18 cellular contexts compared by ENCODE assay signal in the genomic region with DNA sequence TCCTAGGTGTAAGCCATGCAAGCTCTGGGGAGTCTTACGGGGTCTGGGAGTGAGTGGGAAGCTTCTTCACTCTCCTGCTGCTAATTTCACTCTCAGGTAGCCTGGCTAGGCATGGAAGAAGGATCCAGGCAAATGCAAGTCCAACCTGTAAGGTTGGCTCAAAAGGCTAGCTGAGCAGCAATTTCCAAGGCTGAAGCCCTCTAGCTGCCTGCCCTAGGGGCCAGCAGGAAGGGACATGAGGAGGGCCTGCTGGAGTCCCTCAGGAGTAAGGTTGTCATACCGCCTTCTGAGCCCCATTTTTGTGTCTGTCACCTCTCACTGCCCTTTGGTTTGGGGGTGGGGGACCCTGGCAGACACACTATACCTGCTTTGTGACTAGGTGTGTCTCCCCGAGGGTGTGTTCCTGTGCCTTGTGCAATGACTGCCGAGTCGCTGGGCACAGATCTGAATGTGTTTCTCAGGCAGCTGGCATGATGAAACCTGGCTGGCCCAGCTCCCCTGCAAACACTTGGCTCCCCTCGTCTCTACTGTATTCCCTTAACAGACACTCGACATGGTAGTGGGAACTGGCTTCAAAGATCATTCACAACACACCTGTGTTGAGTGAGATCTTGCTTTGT.
DNase-seq lines count a peak whose midpoint lies in the region; TF ChIP-seq lines count a peak whose summit lies in the region.
"Had no signal": no experiment of that assay in that cellular context is flagged by ENCODE, and none has a peak within 500 bp of the region (broad histone marks: within the 10 kb centered on the region; RNA-seq: fewer than 3 reads in every experiment).

No MANE protein-coding gene starts in this region.

- H3K9me3 ChIP-seq in neural progenitor cell (ENCODE audit: low read depth) (no peaks in the 10 kb centered on the region), mesenchymal stem cell (ENCODE audit: control insufficient read depth, low read length) (no peaks in the 10 kb centered on the region)

- no peak overlapping the region for H2BK5ac ChIP-seq in mesenchymal stem cell (ENCODE audit: low read depth, low read length, poor library complexity, severe bottlenecking)

- no peak overlapping the region for H3K23ac ChIP-seq in mesenchymal stem cell (ENCODE audit: low read length in 2 of 2)

- H3K14ac ChIP-seq in mesenchymal stem cell (ENCODE audit: low read length in 2 of 2), result no peak overlapping the region

- no peak overlapping the region for H3K4me2 ChIP-seq in neural progenitor cell
- H3K4me2 ChIP-seq in mesenchymal stem cell (ENCODE audit: low read length, poor library complexity, severe bottlenecking), result no peak overlapping the region

- CTCF ChIA-PET in activated naive CD4-positive, alpha-beta T cell treated with anti-CD3 and anti-CD28 coated beads, Interleukin-2, amount 10 ng/mL, durations not matched to agents 7 days and 5 days (lab: Charles Lee), result no interaction called here

- no peaks in the 10 kb centered on the region for H3K9me3 Mint-ChIP-seq in neural progenitor cell
- peaks cover 2% of the 10 kb centered on the region for H3K9me3 Mint-ChIP-seq in activated naive CD4-positive, alpha-beta T cell treated with anti-CD3 and anti-CD28 coated beads, Interleukin-2, amount 10 ng/mL, durations not matched to agents 7 days and 5 days
- H3K9me3 Mint-ChIP-seq: activated naive CD8-positive, alpha-beta T cell treated with anti-CD3 and anti-CD28 coated beads for 36 hours; immature natural killer cell had no signal

- H3K27me3 ChIP-seq in neural progenitor cell, result no peaks in the 10 kb centered on the region
- H3K27me3 ChIP-seq in mesenchymal stem cell (ENCODE audit: control insufficient read depth in 1 of 2, insufficient read depth in 1 of 2, low read length in 2 of 2), result peaks cover 7 to 9% of the 10 kb centered on the region in 2 experiments

- DNase-seq in DMS53 (lab: John Stamatoyannopoulos, UW), result peak; percentile 56
- peak; percentile 69 for DNase-seq in NCI-H2029 treated with DMSO at 0.1 percent for 48 hours (lab: John Stamatoyannopoulos, UW)
- DNase-seq in epithelial cell of esophagus (ENCODE audit: low read depth), result peak; percentile 80
- DNase-seq in neural progenitor cell (ENCODE audit: low spot score), result no peak
- no peak for DNase-seq in cortex of kidney (lab: John Stamatoyannopoulos, UW)
- DNase-seq in mesenchymal stem cell, result no peak
- DNase-seq in activated naive CD4-positive, alpha-beta T cell treated with anti-CD3 and anti-CD28 coated beads, Interleukin-2, amount 10 ng/mL, durations not matched to agents 7 days and 5 days, result no peak
- DNase-seq: activated naive CD8-positive, alpha-beta T cell treated with anti-CD3 and anti-CD28 coated beads for 36 hours; DMS79; GM23248; immature natural killer cell; naive B cell; NCI-H187; NCI-H524 treated with DMSO at 0.1 percent for 48 hours had no signal

- peaks cover 1% of the 10 kb centered on the region for H3K4me1 Mint-ChIP-seq in neural progenitor cell
- no peaks in the 10 kb centered on the region for H3K4me1 Mint-ChIP-seq in activated naive CD4-positive, alpha-beta T cell treated with anti-CD3 and anti-CD28 coated beads, Interleukin-2, amount 10 ng/mL, durations not matched to agents 7 days and 5 days
- H3K4me1 Mint-ChIP-seq: activated naive CD8-positive, alpha-beta T cell treated with anti-CD3 and anti-CD28 coated beads for 36 hours; CD14-positive monocyte; immature natural killer cell; naive B cell had no signal

- H3K27ac ChIP-seq in neural progenitor cell (no peak overlapping the region), mesenchymal stem cell (ENCODE audit: low read length, poor library complexity, severe bottlenecking) (no peak overlapping the region)
- H3K27ac ChIP-seq: GM23248 had no signal

- no peak overlapping the region for H2BK15ac ChIP-seq in mesenchymal stem cell (ENCODE audit: low read depth, poor library complexity, severe bottlenecking)

- H3K9ac ChIP-seq in neural progenitor cell (no peak overlapping the region), mesenchymal stem cell (ENCODE audit: low read length) (no peak overlapping the region)
- H3K9ac ChIP-seq: GM23248 had no signal

- no peak overlapping the region for H3K27ac Mint-ChIP-seq in neural progenitor cell
- no peak overlapping the region for H3K27ac Mint-ChIP-seq in activated naive CD4-positive, alpha-beta T cell treated with anti-CD3 and anti-CD28 coated beads, Interleukin-2, amount 10 ng/mL, durations not matched to agents 7 days and 5 days
- H3K27ac Mint-ChIP-seq: activated naive CD8-positive, alpha-beta T cell treated with anti-CD3 and anti-CD28 coated beads for 36 hours; CD14-positive monocyte; immature natural killer cell; naive B cell had no signal

- H4K91ac ChIP-seq in mesenchymal stem cell (ENCODE audit: low read length), result no peak overlapping the region

- H4K20me1 ChIP-seq in neural progenitor cell (ENCODE audit: low read depth), result no peaks in the 10 kb centered on the region

- no peaks in the 10 kb centered on the region for H3K27me3 Mint-ChIP-seq in neural progenitor cell (ENCODE audit: insufficient read depth, low read depth)
- H3K27me3 Mint-ChIP-seq in activated naive CD4-positive, alpha-beta T cell treated with anti-CD3 and anti-CD28 coated beads, Interleukin-2, amount 10 ng/mL, durations not matched to agents 7 days and 5 days, result peaks cover 8% of the 10 kb centered on the region
- H3K27me3 Mint-ChIP-seq: activated naive CD8-positive, alpha-beta T cell treated with anti-CD3 and anti-CD28 coated beads for 36 hours had no signal

- no peak overlapping the region for H3K4me3 ChIP-seq in epithelial cell of esophagus (ENCODE audit: low read length)
- H3K4me3 ChIP-seq in neural progenitor cell, result no peak overlapping the region
- H3K4me3 ChIP-seq in mesenchymal stem cell (ENCODE audit: insufficient read depth in 1 of 2, low read depth in 1 of 2, low read length in 2 of 2), result no peak overlapping the region
- H3K4me3 ChIP-seq: GM12878, GM23248, K562, lung had no signal

- no peaks in the 10 kb centered on the region for H3K4me1 ChIP-seq in neural progenitor cell
- H3K4me1 ChIP-seq in mesenchymal stem cell (ENCODE audit: control insufficient read depth, insufficient read depth, low read depth, low read length), result no peaks in the 10 kb centered on the region

- no peak overlapping the region for H3K4me3 Mint-ChIP-seq in neural progenitor cell
- no peak overlapping the region for H3K4me3 Mint-ChIP-seq in activated naive CD4-positive, alpha-beta T cell treated with anti-CD3 and anti-CD28 coated beads, Interleukin-2, amount 10 ng/mL, durations not matched to agents 7 days and 5 days
- H3K4me3 Mint-ChIP-seq: activated naive CD8-positive, alpha-beta T cell treated with anti-CD3 and anti-CD28 coated beads for 36 hours; CD14-positive monocyte; immature natural killer cell; naive B cell had no signal

- 74% methylated on average over 7 of the region's 7 CpGs for WGBS in mesenchymal stem cell

- H3K4ac ChIP-seq in mesenchymal stem cell (ENCODE audit: low read depth in 1 of 2, low read length in 2 of 2), result no peak overlapping the region

- H4K8ac ChIP-seq in mesenchymal stem cell (ENCODE audit: low read length), result no peak overlapping the region

- H2AFZ ChIP-seq in neural progenitor cell (replicated peaks) (peak overlapping the region; percentile 42), mesenchymal stem cell (ENCODE audit: low read depth, low read length) (no peak overlapping the region)
- H2AFZ ChIP-seq: GM23248 had no signal

- no peak overlapping the region for H2BK12ac ChIP-seq in mesenchymal stem cell (ENCODE audit: low read length in 2 of 2)

- no peak overlapping the region for H3K18ac ChIP-seq in mesenchymal stem cell (ENCODE audit: low read depth in 1 of 2, low read length in 2 of 2)

- no peaks in the 10 kb centered on the region for H3K79me1 ChIP-seq in mesenchymal stem cell (replicated peaks; ENCODE audit: low read length, poor library complexity, severe bottlenecking)

- TF ChIP-seq CTCF in epithelial cell of esophagus (IDR thresholded peaks at IDR 0.05; ENCODE audit: insufficient read depth, low read depth, low read length, missing control alignments), result no peak
- TF ChIP-seq CTCF in neural progenitor cell (IDR thresholded peaks at IDR 0.05), result no peak

- no peaks in the 10 kb centered on the region for H3F3A ChIP-seq in neural progenitor cell (ENCODE audit: low read depth)

- no peaks in the 10 kb centered on the region for H3K36me3 Mint-ChIP-seq in neural progenitor cell
- H3K36me3 Mint-ChIP-seq in activated naive CD4-positive, alpha-beta T cell treated with anti-CD3 and anti-CD28 coated beads, Interleukin-2, amount 10 ng/mL, durations not matched to agents 7 days and 5 days, result no peaks in the 10 kb centered on the region
- H3K36me3 Mint-ChIP-seq: activated naive CD8-positive, alpha-beta T cell treated with anti-CD3 and anti-CD28 coated beads for 36 hours; CD14-positive monocyte; immature natural killer cell; naive B cell had no signal

- H3K36me3 ChIP-seq in neural progenitor cell (no peaks in the 10 kb centered on the region), mesenchymal stem cell (ENCODE audit: control insufficient read depth in 1 of 2, insufficient read depth in 2 of 2, low read depth in 1 of 2, low read length in 2 of 2) (no peaks in the 10 kb centered on the region)

- no peaks in the 10 kb centered on the region for H3K79me2 ChIP-seq in neural progenitor cell (ENCODE audit: low read depth)

- no peak overlapping the region for H2BK120ac ChIP-seq in mesenchymal stem cell (ENCODE audit: low read depth, low read length)

- no peak overlapping the region for H2AK5ac ChIP-seq in mesenchymal stem cell (ENCODE audit: low read length, severe bottlenecking)

Comparison
In these comparisons a context has a peak if more than half of its experiments do, and no peak if none do; other contexts are left out.
1. DNase-seq: peak in DMS53 (single experiment), NCI-H2029 treated with DMSO at 0.1 percent for 48 hours (single experiment) and epithelial cell of esophagus (single experiment); none in neural progenitor cell (single experiment), cortex of kidney (single experiment), mesenchymal stem cell (single experiment) and activated naive CD4-positive, alpha-beta T cell treated with anti-CD3 and anti-CD28 coated beads, Interleukin-2, amount 10 ng/mL, durations not matched to agents 7 days and 5 days (single experiment).